23 cellular contexts compared by ENCODE assay signal in the genomic region with DNA sequence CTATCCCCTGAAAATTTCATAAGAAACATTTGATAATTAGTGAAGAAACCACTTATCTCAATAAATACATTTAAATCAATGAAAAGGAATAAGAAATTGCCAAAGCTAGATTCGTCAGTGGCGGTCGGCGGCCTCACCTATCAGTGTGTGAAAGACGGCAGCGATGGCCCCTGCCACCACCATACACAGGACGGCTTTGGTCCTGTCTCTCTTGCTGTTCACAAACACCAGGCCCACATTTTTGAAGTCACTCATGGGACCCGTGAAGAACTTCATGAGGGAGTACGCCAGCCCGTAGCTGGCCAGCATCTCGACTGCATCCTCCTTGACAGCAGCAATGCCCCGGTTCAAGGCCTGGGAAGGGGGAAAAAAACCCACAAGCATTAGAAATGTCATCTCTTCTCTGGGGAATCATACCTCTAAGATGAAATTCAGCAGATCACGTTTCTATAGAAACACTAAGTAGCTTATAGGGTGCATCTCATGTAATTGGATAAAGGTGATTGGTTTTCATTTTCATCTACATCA.
A peak's percentile ranks its signal among the peaks of the same experiment; 100 is the strongest.
DNase-seq lines count a peak whose midpoint lies in the region; TF ChIP-seq lines count a peak whose summit lies in the region.
"Had no signal": no experiment of that assay in that cellular context is flagged by ENCODE, and none has a peak within 500 bp of the region (broad histone marks: within the 10 kb centered on the region; RNA-seq: fewer than 3 reads in every experiment).

No MANE protein-coding gene starts in this region.

- no peak for TF ChIP-seq CTCF in VCaP (conservative IDR thresholded peaks at IDR 0.05)
- TF ChIP-seq CTCF in vagina (IDR thresholded peaks at IDR 0.05), result no peak

- no peaks in the 10 kb centered on the region for H3K27me3 ChIP-seq in vagina
- H3K27me3 ChIP-seq: BLaER1 treated with 17β-estradiol and CSF1 and Interleukin-3, amounts not matched to agents 10 nM and 100 nM; Peyer's patch had no signal

- H3K27ac ChIP-seq in VCaP (peak overlapping the region; percentile 71), vagina (no peak overlapping the region)
- H3K27ac ChIP-seq: BLaER1 treated with 17β-estradiol and CSF1 and Interleukin-3, amounts not matched to agents 10 nM and 100 nM; KMS-11; Peyer's patch had no signal

- no peak for TF ChIP-seq POLR2A in vagina (IDR thresholded peaks at IDR 0.05)

- intact Hi-C loops in vagina (cut with DNase I), result no loop called here

- H3K4me1 ChIP-seq in vagina, result no peaks in the 10 kb centered on the region
- H3K4me1 ChIP-seq: Peyer's patch had no signal

- H3K9me3 ChIP-seq in vagina, result no peaks in the 10 kb centered on the region
- H3K9me3 ChIP-seq: A549; BLaER1 treated with 17β-estradiol and CSF1 and Interleukin-3, amounts not matched to agents 10 nM and 100 nM; Peyer's patch; SK-N-SH had no signal

- DNase-seq in D341Med (ENCODE audit: low spot score) (peak; percentile 60), NCI-H524 (lab: John Stamatoyannopoulos, UW) (peak; percentile 32 to 74), islet precursor cell (peak; percentile 35), DMS153 treated with DMSO at 0.1 percent for 48 hours (lab: John Stamatoyannopoulos, UW; ENCODE audit: unreplicated experiment) (no peak), midbrain (lab: John Stamatoyannopoulos, UW) (no peak), HuH-7.5 (ENCODE audit: low spot score) (no peak), vagina (ENCODE audit: extremely low spot score in 2 of 2) (no peak)
- DNase-seq: AML-193; CD8-positive, alpha-beta memory T cell; H9; HFFc6; NCI-H1694 treated with DMSO at 0.1 percent for 48 hours; NCI-H2171 treated with DMSO at 0.1 percent for 48 hours; NCI-H345; Peyer's patch; SIG-M5; SK-N-SH; SW 1271 had no signal

- peaks cover 0 to 2% of the 10 kb centered on the region in 2 donors for H3K36me3 ChIP-seq in vagina

- H3K4me3 ChIP-seq in vagina, result no peak overlapping the region
- H3K4me3 ChIP-seq: A549; BLaER1 treated with 17β-estradiol and CSF1 and Interleukin-3, amounts not matched to agents 10 nM and 100 nM; GM23338; Peyer's patch had no signal

Comparison
In these comparisons a context has a peak if more than half of its experiments do, and no peak if none do; other contexts are left out.
1. DNase-seq: peak in D341Med (single experiment), NCI-H524 (2 of 2) and islet precursor cell (single experiment); none in DMS153 treated with DMSO at 0.1 percent for 48 hours (single experiment), midbrain (single experiment), HuH-7.5 (single experiment) and vagina (0 of 2).